In genomic region chr1:51158263-51158662, GRCh38 we compare ENCODE assay signal across 12 cellular contexts. TPM values are rescaled to one million over a fixed set of nuclear protein-coding genes. Genes with fewer than 3 reads are reported as not detected.
"Had no signal": no experiment of that assay in that cellular context is flagged by ENCODE, and none has a peak within 500 bp of the region (broad histone marks: within the 10 kb centered on the region; RNA-seq: fewer than 3 reads in every experiment).

No MANE protein-coding gene starts in this region.

- H3K27ac ChIP-seq: GM23248 had no signal

- H3K36me3 ChIP-seq: HAP-1 had no signal

- H2AFZ ChIP-seq: GM23248, GM23338 had no signal

- H3K4me1 ChIP-seq: HAP-1 had no signal

- ATAC-seq: GM23338, HCT116 had no signal

- H3K9ac ChIP-seq: GM23248 had no signal

- H3K4me2 ChIP-seq: GM23338 had no signal

- H3K4me3 ChIP-seq: GM23248, GM23338, HAP-1 had no signal

- DNase-seq: GM23248, GOT3, H7, H9, HCEC 1CT, HFFc6 had no signal

- FAIRE-seq: H1, H54 had no signal

RNA-seq across cellular contexts. Expression of gene C1orf185, which starts 56.2 kb away (rescaled TPM):
- total RNA-seq: GM23248, GM23338, H1, H4, H7, H9, HFFc6 had no signal
- polyA plus RNA-seq: GM23248, GM23338, H1 had no signal
